12 cellular contexts compared by ENCODE assay signal in genomic region chr18:58674159-58674558, GRCh38. TPM values are rescaled to one million over a fixed set of nuclear protein-coding genes. Genes with fewer than 3 reads are reported as not detected.
DNase-seq lines count a peak whose midpoint lies in the region; ATAC-seq and TF ChIP-seq lines count a peak whose summit lies in the region.
"Had no signal": no experiment of that assay in that cellular context is flagged by ENCODE, and none has a peak within 500 bp of the region (broad histone marks: within the 10 kb centered on the region; RNA-seq: fewer than 3 reads in every experiment).

No MANE protein-coding gene starts in this region.

- H3K4me1 ChIP-seq in upper lobe of left lung, result peaks cover 8 to 35% (median 14%) of the 10 kb centered on the region in 4 donors

- TF ChIP-seq EP300 in upper lobe of left lung (IDR thresholded peaks at IDR 0.05), result no peak

- H3K9me3 ChIP-seq in upper lobe of left lung, result no peaks in the 10 kb centered on the region
- H3K9me3 ChIP-seq: ovary had no signal

- no peaks in the 10 kb centered on the region for H3K9me3 Mint-ChIP-seq in activated CD4-positive, alpha-beta T cell treated with anti-CD3 and anti-CD28 coated beads, Interleukin-2, amount 10 ng/mL, durations not matched to agents 24 days and 14 days
- peaks cover 3% of the 10 kb centered on the region for H3K9me3 Mint-ChIP-seq in activated naive CD8-positive, alpha-beta T cell treated with anti-CD3 and anti-CD28 coated beads, Interleukin-2, amount 10 ng/mL, durations not matched to agents 7 days and 5 days
- no peaks in the 10 kb centered on the region for H3K9me3 Mint-ChIP-seq in neural crest cell
- no peaks in the 10 kb centered on the region for H3K9me3 Mint-ChIP-seq in activated CD8-positive, alpha-beta memory T cell treated with anti-CD3 and anti-CD28 coated beads, Interleukin-2, amount 10 ng/mL, durations not matched to agents 7 days and 5 days (ENCODE audit: low read depth)

- intact Hi-C loops in activated CD4-positive, alpha-beta T cell treated with anti-CD3 and anti-CD28 coated beads, Interleukin-2, amount 10 ng/mL, durations not matched to agents 24 days and 14 days (cut with micrococcal nuclease), result loop anchor here (5.0 to 10.0 kb wide), 2 partner anchors 88 to 681 kb away; partner anchors contain the start of gene LMAN1

- no peaks in the 10 kb centered on the region for H3K36me3 ChIP-seq in upper lobe of left lung
- H3K36me3 ChIP-seq: ovary had no signal

- H3K27me3 Mint-ChIP-seq in activated CD4-positive, alpha-beta T cell treated with anti-CD3 and anti-CD28 coated beads, Interleukin-2, amount 10 ng/mL, durations not matched to agents 24 days and 14 days, result no peaks in the 10 kb centered on the region
- H3K27me3 Mint-ChIP-seq in activated naive CD8-positive, alpha-beta T cell treated with anti-CD3 and anti-CD28 coated beads, Interleukin-2, amount 10 ng/mL, durations not matched to agents 7 days and 5 days, result no peaks in the 10 kb centered on the region
- H3K27me3 Mint-ChIP-seq in neural crest cell (ENCODE audit: low read depth), result peaks cover 4% of the 10 kb centered on the region
- peaks cover 4% of the 10 kb centered on the region for H3K27me3 Mint-ChIP-seq in activated CD8-positive, alpha-beta memory T cell treated with anti-CD3 and anti-CD28 coated beads, Interleukin-2, amount 10 ng/mL, durations not matched to agents 7 days and 5 days

- no peak overlapping the region for H3K27ac ChIP-seq in upper lobe of left lung
- H3K27ac ChIP-seq: ovary, skin epidermis had no signal

- no peak for ATAC-seq in activated naive CD8-positive, alpha-beta T cell treated with anti-CD3 and anti-CD28 coated beads, Interleukin-2, amount 10 ng/mL, durations not matched to agents 7 days and 5 days (ENCODE audit: low read depth)
- no peak for ATAC-seq in activated CD8-positive, alpha-beta memory T cell treated with anti-CD3 and anti-CD28 coated beads, Interleukin-2, amount 10 ng/mL, durations not matched to agents 7 days and 5 days
- ATAC-seq in GM21528 (IDR thresholded peaks at IDR 0.05; ENCODE audit: low FRiP score, unreplicated experiment), result no peak
- no peak for ATAC-seq in upper lobe of left lung (ENCODE audit: low FRiP score in 2 of 2)

- peak overlapping the region; percentile 97 for H3K4me3 ChIP-seq in GM08714 (ENCODE audit: low read length)
- no peak overlapping the region for H3K4me3 ChIP-seq in upper lobe of left lung
- H3K4me3 ChIP-seq: ovary, skin epidermis had no signal

- 87 to 90% methylated on average over 5 of the region's 5 CpGs for WGBS in upper lobe of left lung, 2 donors

- peak; percentile 49 for DNase-seq in activated CD4-positive, alpha-beta T cell treated with anti-CD3 and anti-CD28 coated beads, Interleukin-2, amount 10 ng/mL, durations not matched to agents 24 days and 14 days
- no peak for DNase-seq in activated CD4-positive, alpha-beta T cell treated with anti-CD3 and anti-CD28 coated beads for 4 hours
- no peak for DNase-seq in activated naive CD8-positive, alpha-beta T cell treated with anti-CD3 and anti-CD28 coated beads, Interleukin-2, amount 10 ng/mL, durations not matched to agents 7 days and 5 days
- DNase-seq in neural crest cell (ENCODE audit: low read depth, low spot score), result no peak
- no peak for DNase-seq in activated CD8-positive, alpha-beta memory T cell treated with anti-CD3 and anti-CD28 coated beads, Interleukin-2, amount 10 ng/mL, durations not matched to agents 7 days and 5 days
- no peak for DNase-seq in upper lobe of left lung
- DNase-seq: Kasumi-1, NCI-H1436 treated with DMSO at 0.1 percent for 48 hours, ovary had no signal

- TF ChIP-seq POLR2A in upper lobe of left lung (IDR thresholded peaks at IDR 0.05), result no peak

- no peaks in the 10 kb centered on the region for H3K27me3 ChIP-seq in upper lobe of left lung
- H3K27me3 ChIP-seq: ovary had no signal

- TF ChIP-seq CTCF in neural crest cell (conservative IDR thresholded peaks at IDR 0.05), result no peak
- TF ChIP-seq CTCF in upper lobe of left lung (IDR thresholded peaks at IDR 0.05), result no peak

- POLR2A ChIA-PET in activated naive CD8-positive, alpha-beta T cell treated with anti-CD3 and anti-CD28 coated beads, Interleukin-2, amount 10 ng/mL, durations not matched to agents 7 days and 5 days (lab: Charles Lee), result interaction anchor here (2.1 to 2.2 kb wide), 2 partner anchors 9 to 14 kb away, joined by 5 to 7 read pairs; no protein-coding TSS in a partner anchor

- H3K27ac Mint-ChIP-seq in activated CD4-positive, alpha-beta T cell treated with anti-CD3 and anti-CD28 coated beads, Interleukin-2, amount 10 ng/mL, durations not matched to agents 24 days and 14 days, result peak overlapping the region; percentile 13
- H3K27ac Mint-ChIP-seq in activated naive CD8-positive, alpha-beta T cell treated with anti-CD3 and anti-CD28 coated beads, Interleukin-2, amount 10 ng/mL, durations not matched to agents 7 days and 5 days, result no peak overlapping the region
- no peak overlapping the region for H3K27ac Mint-ChIP-seq in neural crest cell (ENCODE audit: unreplicated experiment)
- H3K27ac Mint-ChIP-seq in activated CD8-positive, alpha-beta memory T cell treated with anti-CD3 and anti-CD28 coated beads, Interleukin-2, amount 10 ng/mL, durations not matched to agents 7 days and 5 days, result no peak overlapping the region

- CTCF ChIA-PET in activated CD8-positive, alpha-beta memory T cell treated with anti-CD3 and anti-CD28 coated beads, Interleukin-2, amount 10 ng/mL, durations not matched to agents 7 days and 5 days (lab: Charles Lee), result interaction anchor here (1.3 kb wide), 1 partner anchor 90 kb away, joined by 3 read pairs; no protein-coding TSS in a partner anchor

- H3K36me3 Mint-ChIP-seq in activated CD4-positive, alpha-beta T cell treated with anti-CD3 and anti-CD28 coated beads, Interleukin-2, amount 10 ng/mL, durations not matched to agents 24 days and 14 days (ENCODE audit: low read depth), result peaks cover 32% of the 10 kb centered on the region
- H3K36me3 Mint-ChIP-seq in activated naive CD8-positive, alpha-beta T cell treated with anti-CD3 and anti-CD28 coated beads, Interleukin-2, amount 10 ng/mL, durations not matched to agents 7 days and 5 days, result peaks cover 36% of the 10 kb centered on the region
- peaks cover 3% of the 10 kb centered on the region for H3K36me3 Mint-ChIP-seq in neural crest cell (ENCODE audit: low read depth)
- H3K36me3 Mint-ChIP-seq in activated CD8-positive, alpha-beta memory T cell treated with anti-CD3 and anti-CD28 coated beads, Interleukin-2, amount 10 ng/mL, durations not matched to agents 7 days and 5 days, result peaks cover 23% of the 10 kb centered on the region

- H3K4me1 Mint-ChIP-seq in activated CD4-positive, alpha-beta T cell treated with anti-CD3 and anti-CD28 coated beads, Interleukin-2, amount 10 ng/mL, durations not matched to agents 24 days and 14 days, result peaks cover 61% of the 10 kb centered on the region
- peaks cover 49% of the 10 kb centered on the region for H3K4me1 Mint-ChIP-seq in activated naive CD8-positive, alpha-beta T cell treated with anti-CD3 and anti-CD28 coated beads, Interleukin-2, amount 10 ng/mL, durations not matched to agents 7 days and 5 days
- H3K4me1 Mint-ChIP-seq in neural crest cell, result peaks cover 19% of the 10 kb centered on the region
- peaks cover 46% of the 10 kb centered on the region for H3K4me1 Mint-ChIP-seq in activated CD8-positive, alpha-beta memory T cell treated with anti-CD3 and anti-CD28 coated beads, Interleukin-2, amount 10 ng/mL, durations not matched to agents 7 days and 5 days

- peak overlapping the region; percentile 75 for H3K4me3 Mint-ChIP-seq in activated CD4-positive, alpha-beta T cell treated with anti-CD3 and anti-CD28 coated beads, Interleukin-2, amount 10 ng/mL, durations not matched to agents 24 days and 14 days
- H3K4me3 Mint-ChIP-seq in activated naive CD8-positive, alpha-beta T cell treated with anti-CD3 and anti-CD28 coated beads, Interleukin-2, amount 10 ng/mL, durations not matched to agents 7 days and 5 days, result peak overlapping the region; percentile 18
- H3K4me3 Mint-ChIP-seq in neural crest cell, result peak overlapping the region; percentile 38
- H3K4me3 Mint-ChIP-seq in activated CD8-positive, alpha-beta memory T cell treated with anti-CD3 and anti-CD28 coated beads, Interleukin-2, amount 10 ng/mL, durations not matched to agents 7 days and 5 days, result no peak overlapping the region

RNA-seq across cellular contexts. Expression of gene MALT1, which starts 2.9 kb away (rescaled TPM):
- total RNA-seq in activated CD4-positive, alpha-beta T cell treated with anti-CD3 and anti-CD28 coated beads, Interleukin-2, amount 10 ng/mL, durations not matched to agents 24 days and 14 days, result 22.7 and 24.9 TPM in 2 replicates
- total RNA-seq in activated naive CD8-positive, alpha-beta T cell treated with anti-CD3 and anti-CD28 coated beads, Interleukin-2, amount 10 ng/mL, durations not matched to agents 7 days and 5 days, result 10 to 100 TPM; 68.6 to 71.6 TPM
- total RNA-seq in neural crest cell (17.4 and 17.6 TPM in 2 replicates), upper lobe of left lung (10 to 100 TPM; 17.1 to 29.3 (median 24.6) TPM)
- total RNA-seq in activated CD8-positive, alpha-beta memory T cell treated with anti-CD3 and anti-CD28 coated beads, Interleukin-2, amount 10 ng/mL, durations not matched to agents 7 days and 5 days, result 10 to 100 TPM; 30.3 to 31.6 TPM

RNA-seq across cellular contexts. Expression of gene ALPK2, which starts 45.3 kb away (rescaled TPM):
- 0.07 and 0.23 TPM in 2 replicates for total RNA-seq in activated CD4-positive, alpha-beta T cell treated with anti-CD3 and anti-CD28 coated beads, Interleukin-2, amount 10 ng/mL, durations not matched to agents 24 days and 14 days
- total RNA-seq in activated naive CD8-positive, alpha-beta T cell treated with anti-CD3 and anti-CD28 coated beads, Interleukin-2, amount 10 ng/mL, durations not matched to agents 7 days and 5 days, result under 1 TPM; 0.30 to 0.91 TPM
- total RNA-seq in neural crest cell (0.14 TPM in 1 of 2 replicates, not detected in the other), upper lobe of left lung (1 to 10 TPM in 2 of 6 donors, under 1 TPM in 3, not detected in 1; 0.07 to 1.7 (median 0.34) TPM)
- under 1 TPM in 1 of 2 experiments, not detected in 1; 0.33 TPM for total RNA-seq in activated CD8-positive, alpha-beta memory T cell treated with anti-CD3 and anti-CD28 coated beads, Interleukin-2, amount 10 ng/mL, durations not matched to agents 7 days and 5 days
